ENCODE assay signal across 22 cellular contexts in genomic region chrX:118652717-118653116, GRCh38.
DNase-seq lines count a peak whose midpoint lies in the region; ATAC-seq and TF ChIP-seq lines count a peak whose summit lies in the region.
"Had no signal": no experiment of that assay in that cellular context is flagged by ENCODE, and none has a peak within 500 bp of the region (broad histone marks: within the 10 kb centered on the region; RNA-seq: fewer than 3 reads in every experiment).

No MANE protein-coding gene starts in this region.

- in situ Hi-C loops in IMR-90 (cut with MboI; ENCODE audit: low sequenced_read_pairs): no loop called here

- H2AK9ac ChIP-seq in IMR-90 (replicated peaks; ENCODE audit: low read depth, low read length, poor library complexity): no peak overlapping the region

- H3K4me2 ChIP-seq in IMR-90 (ENCODE audit: low read depth, low read length) (no peak overlapping the region), osteoblast (ENCODE audit: insufficient read depth, low read length) (no peak overlapping the region)
- H3K4me2 ChIP-seq: BLaER1 had no signal

- H2BK120ac ChIP-seq in IMR-90 (ENCODE audit: low read depth, low read length): no peak overlapping the region

- no peaks in the 10 kb centered on the region for H3K9me1 ChIP-seq in IMR-90 (ENCODE audit: insufficient read depth, low read length)

- H3K23ac ChIP-seq in IMR-90 (ENCODE audit: low read depth, low read length): no peak overlapping the region

- no peak overlapping the region for H3K9ac ChIP-seq in IMR-90 (ENCODE audit: low read depth, low read length)
- H3K9ac ChIP-seq: BLaER1 had no signal

- H3K27ac ChIP-seq in IMR-90 (ENCODE audit: insufficient read depth, low read length) (no peak overlapping the region), osteoblast (ENCODE audit: low read depth, low read length) (no peak overlapping the region), spleen (no peak overlapping the region)
- H3K27ac ChIP-seq: BLaER1, foreskin keratinocyte, psoas muscle, testis had no signal

- H2AK5ac ChIP-seq in IMR-90 (ENCODE audit: low read depth, low read length): no peak overlapping the region

- no peak overlapping the region for H4K91ac ChIP-seq in IMR-90 (ENCODE audit: insufficient read depth, low read depth, low read length)

- H3K27me3 ChIP-seq in IMR-90 (ENCODE audit: control insufficient read depth, insufficient read depth, low read length): no peaks in the 10 kb centered on the region
- no peaks in the 10 kb centered on the region for H3K27me3 ChIP-seq in osteoblast (ENCODE audit: insufficient read depth, low read length)
- no peaks in the 10 kb centered on the region for H3K27me3 ChIP-seq in spleen (replicated peaks in 1 of 7)
- H3K27me3 ChIP-seq: BLaER1, foreskin keratinocyte, testis had no signal

- no peak overlapping the region for H3K18ac ChIP-seq in IMR-90 (ENCODE audit: low read depth, low read length)

- no peak overlapping the region for H2AFZ ChIP-seq in IMR-90 (replicated peaks; ENCODE audit: low read length, poor library complexity)
- H2AFZ ChIP-seq in osteoblast (ENCODE audit: low read length): no peak overlapping the region

- no peaks in the 10 kb centered on the region for H3K4me1 ChIP-seq in IMR-90 (ENCODE audit: control insufficient read depth, insufficient read depth, low read length)
- peaks cover 7% of the 10 kb centered on the region for H3K4me1 ChIP-seq in osteoblast (ENCODE audit: insufficient read depth, low read length)
- H3K4me1 ChIP-seq in spleen: no peaks in the 10 kb centered on the region
- H3K4me1 ChIP-seq: BLaER1, foreskin keratinocyte, psoas muscle, testis had no signal

- no TSS peak for BruUV-seq in IMR-90 (replicated peaks; lab: Mats Ljungman, UMichigan)

- no peak overlapping the region for H3K4ac ChIP-seq in IMR-90 (ENCODE audit: low read depth, low read length)

- H3K36me3 ChIP-seq in IMR-90 (ENCODE audit: control insufficient read depth, insufficient read depth, low read length): no peaks in the 10 kb centered on the region
- H3K36me3 ChIP-seq in osteoblast (ENCODE audit: insufficient read depth, low read length): no peaks in the 10 kb centered on the region
- H3K36me3 ChIP-seq in spleen: peaks cover 0 to 90% (median 9%) of the 10 kb centered on the region in 6 donors

- no peak overlapping the region for H2BK5ac ChIP-seq in IMR-90 (ENCODE audit: low read depth, low read length, poor library complexity, severe bottlenecking)

- dilution Hi-C loops in IMR-90 (cut with HindIII; ENCODE audit: low sequenced_read_pairs, unreplicated experiment): no loop called here

- H3K9me3 ChIP-seq in IMR-90 (ENCODE audit: control insufficient read depth, insufficient read depth, low read length) (no peaks in the 10 kb centered on the region), osteoblast (ENCODE audit: low read depth, low read length) (no peaks in the 10 kb centered on the region), spleen (no peaks in the 10 kb centered on the region)
- H3K9me3 ChIP-seq: BLaER1, psoas muscle, testis had no signal

- TF ChIP-seq RAD21 in IMR-90 (IDR thresholded peaks at IDR 0.05; ENCODE audit: low read length): no peak

- ATAC-seq in IMR-90 (ENCODE audit: low read depth) (peak; percentile 24; the same call in 1 of the 2 replicates), esophagus mucosa (peak; percentile 89), HG03520 (IDR thresholded peaks at IDR 0.05; ENCODE audit: unreplicated experiment) (no peak), HG02938 (IDR thresholded peaks at IDR 0.05; ENCODE audit: unreplicated experiment) (no peak)
- ATAC-seq: activated naive CD4-positive, alpha-beta T cell treated with anti-CD3 and anti-CD28 coated beads, Interleukin-2, amount 50 U/mL, for 72 hours; activated T-cell treated with anti-CD3 and anti-CD28 coated beads, Interleukin-2, amount 50 U/mL, for 4 hours; foreskin keratinocyte; psoas muscle had no signal

- no peak overlapping the region for H2BK15ac ChIP-seq in IMR-90 (ENCODE audit: low read depth, low read length)

- H3K79me2 ChIP-seq in osteoblast (ENCODE audit: insufficient read depth, low read length): no peaks in the 10 kb centered on the region

- H3K79me1 ChIP-seq in IMR-90 (ENCODE audit: low read depth in 1 of 2, low read length in 2 of 2): no peaks in the 10 kb centered on the region

- no peak overlapping the region for H3K4me3 ChIP-seq in IMR-90 (ENCODE audit: insufficient read depth, low read depth, low read length)
- H3K4me3 ChIP-seq in osteoblast (ENCODE audit: insufficient read depth, low read length): no peak overlapping the region
- H3K4me3 ChIP-seq in spleen: no peak overlapping the region
- H3K4me3 ChIP-seq: BLaER1, psoas muscle, testis had no signal

- H4K5ac ChIP-seq in IMR-90 (ENCODE audit: low read depth, low read length): no peak overlapping the region

- POLR2A ChIA-PET in IMR-90 (lab: Charles Lee; ENCODE audit: unreplicated experiment) (no interaction called here), GM10248 (lab: Yijun Ruan, JAX) (no interaction called here)

- TF ChIP-seq CTCF in IMR-90 (conservative IDR thresholded peaks at IDR 0.05; ENCODE audit: low read depth, low read length) (no peak), osteoblast (IDR thresholded peaks at IDR 0.05; ENCODE audit: extremely low read depth, low read depth, low read length) (no peak), spleen (IDR thresholded peaks at IDR 0.05 in 8 of 11, conservative IDR thresholded peaks at IDR 0.05 in 3 of 11) (no peak), GM10248 (IDR thresholded peaks at IDR 0.05; ENCODE audit: control extremely low read depth, extremely low read depth, low read depth, missing control alignments) (no peak)

- no peak overlapping the region for H3K56ac ChIP-seq in IMR-90 (ENCODE audit: extremely low read depth, insufficient read depth, low read length)

- H3K14ac ChIP-seq in IMR-90 (replicated peaks; ENCODE audit: low read depth, low read length): no peak overlapping the region

- H4K20me1 ChIP-seq in IMR-90 (ENCODE audit: insufficient read depth, low read length) (no peaks in the 10 kb centered on the region), osteoblast (ENCODE audit: insufficient read depth, low read length) (no peaks in the 10 kb centered on the region)
- H4K20me1 ChIP-seq: BLaER1 had no signal

- CTCF ChIA-PET in IMR-90 (lab: Yijun Ruan, JAX) (no interaction called here), GM10248 (lab: Yijun Ruan, JAX) (no interaction called here)

- DNase-seq in AG20443 (ENCODE audit: low spot score) (peak; percentile 14), IMR-90 (peak; percentile 58), osteoblast (ENCODE audit: insufficient read length, low spot score, missing footprints) (peak; percentile 50), spleen (no peak), GM10248 (ENCODE audit: extremely low spot score) (no peak)
- DNase-seq: activated CD4-positive, alpha-beta memory T cell treated with anti-CD3 and anti-CD28 coated beads, Interleukin-2, amount 10 ng/mL, durations not matched to agents 7 days and 5 days; activated T-cell treated with anti-CD3 and anti-CD28 coated beads, Interleukin-2, amount 50 U/mL, for 4 hours; foreskin keratinocyte; hypothalamus; kidney; mesendoderm; MM.1S; NCI-H1694; nephron progenitor cell; psoas muscle; stimulated activated CD4-positive, alpha-beta T cell treated with anti-CD3 and anti-CD28 coated beads, Interleukin-12 subunit alpha, Interleukin-12 subunit beta, amount 100 ng/mL, for 4 hours; testis had no signal

- intact Hi-C loops in IMR-90 (cut with micrococcal nuclease): no loop called here
- intact Hi-C loops in spleen (cut with DNase I; ENCODE audit: low total_unique reads): no loop called here

- no peak overlapping the region for H2BK20ac ChIP-seq in IMR-90 (ENCODE audit: low read depth, low read length)

- no CpG with 5 or more reads among the region's 3 CpGs for WGBS in IMR-90 (ENCODE audit: extremely low coverage in 2 of 2, insufficient read length in 1 of 2), 2 experiments
- 77 to 97% (median 92%) methylated on average over 3 of the region's 3 CpGs for WGBS in spleen, 5 donors

- TF ChIP-seq POLR2A in IMR-90 (IDR thresholded peaks at IDR 0.05; ENCODE audit: low read depth, low read length) (no peak), spleen (IDR thresholded peaks at IDR 0.05) (no peak)

- H4K8ac ChIP-seq in IMR-90 (ENCODE audit: low read depth in 2 of 2, low read length in 2 of 2): no peak overlapping the region

TF ChIP-seq in IMR-90, 13 proteins besides CTCF, POLR2A, EP300 and RAD21:
- no peak for TF ChIP-seq NFE2L2 (IDR thresholded peaks at IDR 0.05; ENCODE audit: low read depth, low read length)
- no peak for TF ChIP-seq MXI1 (IDR thresholded peaks at IDR 0.05; ENCODE audit: borderline replicate concordance, low read depth, low read length)
- TF ChIP-seq MAZ (IDR thresholded peaks at IDR 0.05; ENCODE audit: borderline replicate concordance, low read depth, low read length): no peak
- no peak for TF ChIP-seq MAFK (IDR thresholded peaks at IDR 0.05; ENCODE audit: low read depth, low read length)
- no peak for TF ChIP-seq CEBPB (IDR thresholded peaks at IDR 0.05; ENCODE audit: low read depth, low read length)
- TF ChIP-seq FOS (IDR thresholded peaks at IDR 0.05; ENCODE audit: low read depth, low read length): no peak
- TF ChIP-seq RCOR1 (IDR thresholded peaks at IDR 0.05; ENCODE audit: insufficient replicate concordance, low read length): no peak
- TF ChIP-seq CHD1 (IDR thresholded peaks at IDR 0.05; ENCODE audit: low read depth, low read length): no peak
- no peak for TF ChIP-seq RFX5 (IDR thresholded peaks at IDR 0.05; ENCODE audit: low read depth, low read length)
- no peak for TF ChIP-seq SMC3 (IDR thresholded peaks at IDR 0.05; ENCODE audit: low read depth, low read length)
- TF ChIP-seq USF2 (IDR thresholded peaks at IDR 0.05; ENCODE audit: low read depth, low read length): no peak
- TF ChIP-seq ELK1 (IDR thresholded peaks at IDR 0.05; ENCODE audit: borderline replicate concordance, low read depth, low read length): no peak
- TF ChIP-seq BHLHE40 (IDR thresholded peaks at IDR 0.05; ENCODE audit: low read depth, low read length): no peak
TF ChIP-seq in IMR-90: peak in this region for 0.

Comparison
In these comparisons a context has a peak if more than half of its experiments do, and no peak if none do; other contexts are left out.
1. DNase-seq: peak in AG20443 (single experiment), IMR-90 (single experiment) and osteoblast (single experiment); none in spleen (single experiment) and GM10248 (single experiment).
2. ATAC-seq: peak in IMR-90 (single experiment) and esophagus mucosa (single experiment); none in HG03520 (single experiment) and HG02938 (single experiment).